18 cellular contexts compared by ENCODE assay signal in genomic region chr14:45867046-45867894, GRCh38.
DNase-seq lines count a peak whose midpoint lies in the region; ATAC-seq and TF ChIP-seq lines count a peak whose summit lies in the region.
"Had no signal": no experiment of that assay in that cellular context is flagged by ENCODE, and none has a peak within 500 bp of the region (broad histone marks: within the 10 kb centered on the region; RNA-seq: fewer than 3 reads in every experiment).

No MANE protein-coding gene starts in this region.

- H3K27ac ChIP-seq in smooth muscle cell (ENCODE audit: low read depth) (no peak overlapping the region), tibial nerve (no peak overlapping the region)
- H3K27ac ChIP-seq: RWPE1, thoracic aorta, WERI-Rb-1 had no signal

- DNase-seq in occipital lobe (lab: John Stamatoyannopoulos, UW) (no peak), smooth muscle cell (lab: John Stamatoyannopoulos, UW; ENCODE audit: unreplicated experiment) (no peak), tibial nerve (ENCODE audit: low spot score in 2 of 2) (no peak)
- DNase-seq: activated naive CD4-positive, alpha-beta T cell treated with Interleukin-2 at 50 U/mL for 16 hours; CD4-positive, alpha-beta memory T cell; DND-41; islet precursor cell; NCI-H774; right cardiac atrium; stimulated activated CD4-positive, alpha-beta T cell treated with anti-CD3 and anti-CD28 coated beads, Interleukin-1b, Interleukin-23, amount 100 ng/mL, for 48 hours; WERI-Rb-1 had no signal

- H3K4me1 ChIP-seq in smooth muscle cell (ENCODE audit: low read depth) (no peaks in the 10 kb centered on the region), tibial nerve (no peaks in the 10 kb centered on the region)

- TF ChIP-seq POLR2A in GM18505 (IDR thresholded peaks at IDR 0.05; ENCODE audit: borderline replicate concordance, extremely low read depth, insufficient read depth, insufficient read length) (no peak), tibial nerve (IDR thresholded peaks at IDR 0.05) (no peak)

- H3K9me3 ChIP-seq in smooth muscle cell (replicated peaks; ENCODE audit: low read depth) (no peaks in the 10 kb centered on the region), tibial nerve (peaks cover 0 to 9% (median 0%) of the 10 kb centered on the region in 4 donors)
- H3K9me3 ChIP-seq: thoracic aorta had no signal

- no peak for TF ChIP-seq EP300 in tibial nerve (IDR thresholded peaks at IDR 0.05)

- H3K79me2 ChIP-seq in smooth muscle cell (ENCODE audit: low read depth): no peaks in the 10 kb centered on the region

- H3K4me3 ChIP-seq in smooth muscle cell (no peak overlapping the region), tibial nerve (no peak overlapping the region)
- H3K4me3 ChIP-seq: thoracic aorta had no signal

- no peaks in the 10 kb centered on the region for H3K27me3 ChIP-seq in smooth muscle cell (ENCODE audit: low read depth)
- no peaks in the 10 kb centered on the region for H3K27me3 ChIP-seq in tibial nerve

- no peaks in the 10 kb centered on the region for H4K20me1 ChIP-seq in smooth muscle cell (ENCODE audit: low read depth)

- H3K9ac ChIP-seq in smooth muscle cell (ENCODE audit: low read depth): no peak overlapping the region

- no peaks in the 10 kb centered on the region for H3K36me3 ChIP-seq in smooth muscle cell (ENCODE audit: low read depth)
- no peaks in the 10 kb centered on the region for H3K36me3 ChIP-seq in tibial nerve
- H3K36me3 ChIP-seq: thoracic aorta, WERI-Rb-1 had no signal

- WGBS in smooth muscle cell (ENCODE audit: low lambda C conversion rate): 90% methylated on average over 3 of the region's 3 CpGs
- 81 to 82% methylated on average over 3 of the region's 3 CpGs for WGBS in tibial nerve, 2 donors

- H3K4me2 ChIP-seq in smooth muscle cell: no peak overlapping the region

- no peak for TF ChIP-seq CTCF in smooth muscle cell (IDR thresholded peaks at IDR 0.05; ENCODE audit: borderline replicate concordance, insufficient read depth, poor library complexity, severe bottlenecking)
- TF ChIP-seq CTCF in tibial nerve (IDR thresholded peaks at IDR 0.05): no peak

- peak; percentile 76 for ATAC-seq in GM18505 (IDR thresholded peaks at IDR 0.05; ENCODE audit: unreplicated experiment)
- peak; percentile 65 for ATAC-seq in GM21526 (IDR thresholded peaks at IDR 0.05; ENCODE audit: low FRiP score, unreplicated experiment)
- ATAC-seq in HG02973 (IDR thresholded peaks at IDR 0.05; ENCODE audit: unreplicated experiment): peak; percentile 45
- ATAC-seq in HG03469 (IDR thresholded peaks at IDR 0.05; ENCODE audit: unreplicated experiment): peak; percentile 40
- ATAC-seq in GM18511 (IDR thresholded peaks at IDR 0.05; ENCODE audit: unreplicated experiment): no peak
- ATAC-seq: right cardiac atrium had no signal

- H3F3A ChIP-seq in smooth muscle cell (ENCODE audit: low read depth): no peaks in the 10 kb centered on the region

- no peak overlapping the region for H2AFZ ChIP-seq in smooth muscle cell (ENCODE audit: low read depth)
